Comparison of ENCODE assay signal across 13 cellular contexts in genomic region chr9:105158020-105158419, GRCh38.
DNase-seq lines count a peak whose midpoint lies in the region; ATAC-seq, FAIRE-seq and TF ChIP-seq lines count a peak whose summit lies in the region.
"Had no signal": no experiment of that assay in that cellular context is flagged by ENCODE, and none has a peak within 500 bp of the region (broad histone marks: within the 10 kb centered on the region; RNA-seq: fewer than 3 reads in every experiment).

No MANE protein-coding gene starts in this region.

- no peak overlapping the region for H3K27ac ChIP-seq in HepG2 (ENCODE audit: extremely low read length, insufficient read depth, low read length)
- no peak overlapping the region for H3K27ac ChIP-seq in right lobe of liver
- no peak overlapping the region for H3K27ac ChIP-seq in K562 (ENCODE audit: extremely low read depth, low read depth, low read length)
- H3K27ac ChIP-seq in sigmoid colon = peak overlapping the region in 3 of 4 donors; percentile 66 to 79 (median 74)
- no peak overlapping the region for H3K27ac ChIP-seq in body of pancreas
- H3K27ac ChIP-seq: GM23248 had no signal

- CTCF ChIA-PET in HepG2 (lab: Yijun Ruan, JAX; ENCODE audit: low intra/inter-chr PET ratio, low total read pairs) (no interaction called here), K562 (lab: Yijun Ruan, JAX; ENCODE audit: low intra/inter-chr PET ratio) (interaction anchor here (1.3 kb wide), 1 partner anchor 295 kb away, joined by 4 read pairs; no protein-coding TSS in a partner anchor)

- H4K20me1 ChIP-seq in HepG2 (ENCODE audit: insufficient read depth, low read length) (no peaks in the 10 kb centered on the region), K562 (replicated peaks; ENCODE audit: control insufficient read depth, insufficient read depth, low read length) (no peaks in the 10 kb centered on the region)

- in situ Hi-C loops in HepG2 (cut with HindIII; ENCODE audit: extremely low pct_ligation_motif_present, low pct_unique_long_range_greater_than_20kb) (loop anchor here (5.0 to 10.0 kb wide), 3 partner anchors 163 to 296 kb away; partner anchors contain the start of gene ABCA1), K562 (cut with MboI) (loop anchor here (5.0 kb wide), 1 partner anchor 296 kb away; no protein-coding TSS in a partner anchor)

- H3K4me1 ChIP-seq in HepG2 (ENCODE audit: insufficient read depth, low read length) (peaks cover 32% of the 10 kb centered on the region), right lobe of liver (no peaks in the 10 kb centered on the region), K562 (replicated peaks in 1 of 2; ENCODE audit: control insufficient read depth in 2 of 2, insufficient read depth in 2 of 2, low read length in 2 of 2) (no peaks in the 10 kb centered on the region), sigmoid colon (peaks cover 0 to 18% (median 16%) of the 10 kb centered on the region in 4 donors), body of pancreas (no peaks in the 10 kb centered on the region)

- peak overlapping the region; percentile 55; the same call in 1 of the 2 replicates for H3K4me2 ChIP-seq in HepG2 (ENCODE audit: low read depth, low read length)
- no peak overlapping the region; the same call in 1 of the 2 replicates for H3K4me2 ChIP-seq in K562 (ENCODE audit: insufficient read depth, low read length)

- H3K36me3 ChIP-seq in HepG2 (replicated peaks in 1 of 2; ENCODE audit: control insufficient read depth in 1 of 2, insufficient read depth in 2 of 2, low read length in 2 of 2) (no peaks in the 10 kb centered on the region), right lobe of liver (no peaks in the 10 kb centered on the region), K562 (ENCODE audit: control insufficient read depth, insufficient read depth, low read length) (no peaks in the 10 kb centered on the region), sigmoid colon (no peaks in the 10 kb centered on the region), body of pancreas (replicated peaks in 1 of 2; ENCODE audit: insufficient read depth in 1 of 2, low read depth in 2 of 2) (no peaks in the 10 kb centered on the region)

- TF ChIP-seq RAD21 in HepG2 (CRISPR knock-in tag; IDR thresholded peaks at IDR 0.05) = no peak
- no peak for TF ChIP-seq RAD21 in K562 (CRISPR knock-in tag; conservative IDR thresholded peaks at IDR 0.05 in 1 of 2, IDR thresholded peaks at IDR 0.05 in 1 of 2)

- H3K79me2 ChIP-seq in HepG2 (ENCODE audit: insufficient read depth, low read length) (no peaks in the 10 kb centered on the region), K562 (ENCODE audit: control insufficient read depth, insufficient read depth, low read length) (no peaks in the 10 kb centered on the region)

- FAIRE-seq in HepG2 (lab: Jason Lieb, UNC) (no peak), K562 (lab: Jason Lieb, UNC) (no peak)

- no peak overlapping the region for H2AFZ ChIP-seq in HepG2 (ENCODE audit: low read length)
- no peak overlapping the region for H2AFZ ChIP-seq in K562 (ENCODE audit: low read depth, low read length)
- H2AFZ ChIP-seq: GM23248 had no signal

- H3K27me3 ChIP-seq in HepG2 (ENCODE audit: control insufficient read depth in 1 of 2, insufficient read depth in 2 of 2, low read length in 2 of 2) (no peaks in the 10 kb centered on the region), right lobe of liver (no peaks in the 10 kb centered on the region), K562 (ENCODE audit: control insufficient read depth in 2 of 2, insufficient read depth in 2 of 2, low read length in 2 of 2) (no peaks in the 10 kb centered on the region), sigmoid colon (no peaks in the 10 kb centered on the region), body of pancreas (no peaks in the 10 kb centered on the region)

- H3K4me3 ChIP-seq in HepG2 (replicated peaks in 1 of 3; ENCODE audit: insufficient read depth in 1 of 3, low read depth in 2 of 3, low read length in 3 of 3) = no peak overlapping the region
- no peak overlapping the region for H3K4me3 ChIP-seq in right lobe of liver
- H3K4me3 ChIP-seq in K562 = no peak overlapping the region
- no peak overlapping the region for H3K4me3 ChIP-seq in sigmoid colon
- H3K4me3 ChIP-seq in body of pancreas = no peak overlapping the region
- H3K4me3 ChIP-seq: GM23248 had no signal

- no peak for TF ChIP-seq EP300 in HepG2 (IDR thresholded peaks at IDR 0.05; ENCODE audit: low read depth in 2 of 2, low read length in 2 of 2)
- TF ChIP-seq EP300 in HepG2 (CRISPR knock-in tag; IDR thresholded peaks at IDR 0.05; ENCODE audit: borderline replicate concordance) = no peak
- no peak for TF ChIP-seq EP300 in K562 (IDR thresholded peaks at IDR 0.05; ENCODE audit: low read length)
- TF ChIP-seq EP300 in sigmoid colon (IDR thresholded peaks at IDR 0.05) = no peak

- WGBS in HepG2 (ENCODE audit: low lambda C conversion rate) = 81% methylated on average over 12 of the region's 12 CpGs
- WGBS in right lobe of liver (ENCODE audit: insufficient coverage, low coverage, low lambda C conversion rate, missing lambda C conversion rate) = 75% methylated on average over 5 of the region's 12 CpGs
- 17% methylated on average over 9 of the region's 12 CpGs for WGBS in K562 (ENCODE audit: insufficient coverage, low coverage, missing lambda C conversion rate)
- 92 to 94% methylated on average over 12 of the region's 12 CpGs for WGBS in sigmoid colon, 2 donors
- 87 to 89% methylated on average over 12 of the region's 12 CpGs for WGBS in body of pancreas, 2 donors

- no peak for TF ChIP-seq POLR2A in HepG2 (IDR thresholded peaks at IDR 0.05; ENCODE audit: insufficient read depth in 1 of 2, low read depth in 2 of 2, low read length in 2 of 2)
- TF ChIP-seq POLR2A in right lobe of liver (IDR thresholded peaks at IDR 0.05) = no peak
- no peak for TF ChIP-seq POLR2A in K562 (conservative IDR thresholded peaks at IDR 0.05)
- TF ChIP-seq POLR2A in sigmoid colon (IDR thresholded peaks at IDR 0.05) = no peak
- no peak for TF ChIP-seq POLR2A in body of pancreas (IDR thresholded peaks at IDR 0.05)

- DNase-seq in HepG2 (ENCODE audit: low spot score) (no peak), right lobe of liver (no peak), K562 (ENCODE audit: extremely low read depth in 1 of 4, low spot score in 3 of 4) (peak in 1 of 4 experiments; percentile 10), sigmoid colon (no peak), NCI-H1105 treated with DMSO at 0.1 percent for 48 hours (lab: John Stamatoyannopoulos, UW) (no peak), body of pancreas (no peak)
- DNase-seq: 8988T, AML-193, Calu3, DMS 273 treated with DMSO at 0.1 percent for 48 hours, GM23248, H7 had no signal

- TF ChIP-seq CTCF in HepG2 (CRISPR knock-in tag; IDR thresholded peaks at IDR 0.05) (no peak), right lobe of liver (IDR thresholded peaks at IDR 0.05) (no peak), K562 (IDR thresholded peaks at IDR 0.05 in 2 of 3, conservative IDR thresholded peaks at IDR 0.05 in 1 of 3; ENCODE audit: insufficient read depth in 2 of 3, low read depth in 1 of 3, low read length in 3 of 3) (no peak), sigmoid colon (IDR thresholded peaks at IDR 0.05) (no peak), body of pancreas (IDR thresholded peaks at IDR 0.05) (no peak)

- no peak for ATAC-seq in HepG2
- no peak for ATAC-seq in right lobe of liver
- ATAC-seq in K562 = 0 out of 3 replicates have a peak, but pooled peaks have one; percentile 55
- ATAC-seq in body of pancreas = no peak
- no peak for ATAC-seq in HG02938 (IDR thresholded peaks at IDR 0.05; ENCODE audit: unreplicated experiment)

- H3K9me1 ChIP-seq in K562 (ENCODE audit: control insufficient read depth, insufficient read depth, low read length) = no peaks in the 10 kb centered on the region

- no peak overlapping the region for H3K9ac ChIP-seq in HepG2 (ENCODE audit: insufficient read depth, low read depth, low read length)
- H3K9ac ChIP-seq in K562 (ENCODE audit: insufficient read depth in 1 of 2, low read depth in 2 of 2, low read length in 2 of 2) = no peak overlapping the region
- H3K9ac ChIP-seq: GM23248 had no signal

- intact Hi-C loops in HepG2 (cut with micrococcal nuclease; ENCODE audit: unreplicated experiment) = no loop called here
- intact Hi-C loops in right lobe of liver (cut with DNase I) = loop anchor here (5.0 to 10.0 kb wide), 3 partner anchors 223 to 293 kb away; no protein-coding TSS in a partner anchor
- intact Hi-C loops in K562 (cut with micrococcal nuclease) = loop anchor here (5.0 kb wide), 1 partner anchor 231 kb away; the partner anchor contains the start of gene ABCA1
- intact Hi-C loops in sigmoid colon (cut with DNase I) = loop anchor here (5.0 kb wide), 2 partner anchors 259 to 296 kb away; no protein-coding TSS in a partner anchor
- intact Hi-C loops in body of pancreas (cut with DNase I) = no loop called here

- BruUV-seq in HepG2 (replicated peaks; lab: Mats Ljungman, UMichigan) (no TSS peak), K562 (replicated peaks; lab: Mats Ljungman, UMichigan) (no TSS peak)

- H3K9me3 ChIP-seq in HepG2 (ENCODE audit: low read length) (no peaks in the 10 kb centered on the region), right lobe of liver (no peaks in the 10 kb centered on the region), K562 (replicated peaks; ENCODE audit: control insufficient read depth, insufficient read depth, low read depth, low read length) (no peaks in the 10 kb centered on the region), sigmoid colon (no peaks in the 10 kb centered on the region), body of pancreas (no peaks in the 10 kb centered on the region)

- POLR2A ChIA-PET in HepG2 (lab: Yijun Ruan, JAX) = no interaction called here
- POLR2A ChIA-PET in K562 (lab: Yijun Ruan, JAX) = no interaction called here

TF ChIP-seq in HepG2, 621 proteins besides CTCF, POLR2A, EP300 and RAD21 (continues in another document):
- TF ChIP-seq ZMAT5 (CRISPR knock-in tag; IDR thresholded peaks at IDR 0.05; ENCODE audit: borderline replicate concordance, low read depth) (no peak), ZC3H4 (CRISPR knock-in tag; IDR thresholded peaks at IDR 0.05; ENCODE audit: borderline replicate concordance) (no peak), ZNF703 (CRISPR knock-in tag; IDR thresholded peaks at IDR 0.05; ENCODE audit: borderline replicate concordance) (no peak), MAFF (IDR thresholded peaks at IDR 0.05; ENCODE audit: low read depth, low read length) (no peak)

TF ChIP-seq in K562, 482 proteins besides CTCF, POLR2A, EP300 and RAD21 (continues in another document):
- TF ChIP-seq CREBBP (IDR thresholded peaks at IDR 0.05; ENCODE audit: low read depth, low read length) (no peak), EHMT2 (IDR thresholded peaks at IDR 0.05) (peak; percentile 54; the same call in 1 of the 2 replicates), GABPA (tag; conservative IDR thresholded peaks at IDR 0.05; ENCODE audit: low read depth) (0 out of 2 replicates have a peak, but pooled peaks have one; percentile 31), SPI1 (IDR thresholded peaks at IDR 0.05; ENCODE audit: borderline replicate concordance, low read depth, low read length) (no peak)

Comparison
In these comparisons a context has a peak if more than half of its experiments do, and no peak if none do; other contexts are left out.
1. intact Hi-C loops: an anchor here in right lobe of liver (5.0 to 10.0 kb wide), K562 (5.0 kb wide) and sigmoid colon (5.0 kb wide); none called in HepG2 and body of pancreas.
2. H3K27ac ChIP-seq: peak in sigmoid colon (3 of 4); none in HepG2 (single experiment), right lobe of liver (0 of 3), K562 (single experiment) and body of pancreas (0 of 4).
3. Of the 241 proteins assayed by ChIP-seq in both HepG2 and K562: peak only in HepG2: none; only in K562: EHMT2 and GABPA; in both: none; in neither: 238; mixed calls (peak in some experiments, not most) for 1.